In genomic region chr2:196902828-196903227, GRCh38 we compare ENCODE assay signal across 33 cellular contexts. TPM values are rescaled to one million over a fixed set of nuclear protein-coding genes. Genes with fewer than 3 reads are reported as not detected.
A peak's percentile ranks its signal among the peaks of the same experiment; 100 is the strongest.
DNase-seq lines count a peak whose midpoint lies in the region; ATAC-seq, FAIRE-seq and TF ChIP-seq lines count a peak whose summit lies in the region.
"Had no signal": no experiment of that assay in that cellular context is flagged by ENCODE, and none has a peak within 500 bp of the region (broad histone marks: within the 10 kb centered on the region; RNA-seq: fewer than 3 reads in every experiment).

No MANE protein-coding gene starts in this region.

- H3K36me3 Mint-ChIP-seq in activated CD4-positive, alpha-beta memory T cell treated with anti-CD3 and anti-CD28 coated beads for 36 hours: peaks cover 26% of the 10 kb centered on the region
- H3K36me3 Mint-ChIP-seq in activated CD8-positive, alpha-beta memory T cell treated with anti-CD3 and anti-CD28 coated beads, Interleukin-2, amount 10 ng/mL, durations not matched to agents 7 days and 5 days: peaks cover 47% of the 10 kb centered on the region

- no peak overlapping the region for H2BK15ac ChIP-seq in IMR-90 (ENCODE audit: low read depth, low read length)

- DNase-seq in AG10803 (ENCODE audit: low read depth): peak; percentile 1
- peak; percentile 49 for DNase-seq in IMR-90
- peak; percentile 20 for DNase-seq in choroid plexus epithelial cell (ENCODE audit: low read depth)
- DNase-seq in activated CD4-positive, alpha-beta memory T cell treated with anti-CD3 and anti-CD28 coated beads for 36 hours: no peak
- no peak for DNase-seq in activated CD8-positive, alpha-beta memory T cell treated with anti-CD3 and anti-CD28 coated beads, Interleukin-2, amount 10 ng/mL, durations not matched to agents 7 days and 5 days
- no peak for DNase-seq in NOMO-1 treated with dmso at 0.1 percent for 144 hours (lab: John Stamatoyannopoulos, UW; ENCODE audit: unreplicated experiment)
- DNase-seq: activated CD4-positive, alpha-beta T cell treated with anti-CD3 and anti-CD28 coated beads, Interleukin-2, amount 50 U/mL, for 4 hours; activated naive CD4-positive, alpha-beta T cell treated with anti-CD3 and anti-CD28 coated beads for 36 hours; adrenal gland; body of pancreas; cerebellar nuclear complex; DMS 273 treated with DMSO at 0.1 percent for 48 hours; islet precursor cell; KBM-7; left ventricle myocardium superior; mesendoderm; MM.1S; NCI-H1930; NCI-H2171 treated with DMSO at 0.1 percent for 48 hours; NCI-H510A treated with DMSO at 0.1 percent for 48 hours; stimulated activated CD4-positive, alpha-beta T cell treated with anti-CD3 and anti-CD28 coated beads, Interleukin-1b, Interleukin-23, amount 100 ng/mL, for 48 hours; stimulated activated naive CD4-positive, alpha-beta T cell treated with Interleukin-2 at 50 U/mL for 16 hours; T-helper 17 cell; upper lobe of right lung had no signal

- H3K4me3 Mint-ChIP-seq in activated CD4-positive, alpha-beta memory T cell treated with anti-CD3 and anti-CD28 coated beads for 36 hours: no peak overlapping the region
- no peak overlapping the region for H3K4me3 Mint-ChIP-seq in activated CD8-positive, alpha-beta memory T cell treated with anti-CD3 and anti-CD28 coated beads, Interleukin-2, amount 10 ng/mL, durations not matched to agents 7 days and 5 days
- H3K4me3 Mint-ChIP-seq: activated naive CD4-positive, alpha-beta T cell treated with anti-CD3 and anti-CD28 coated beads for 36 hours; activated T-helper 1 cell treated with anti-CD3 and anti-CD28 coated beads, Interleukin-12 subunit alpha, Interleukin-12 subunit beta, Interleukin-2, Interleukin-4 antibody, amounts not matched to agents 30 ng/mL and 10 ng/mL and 1 ng/mL, durations not matched to agents 14 hours and 24 hours and 36 hours; neural crest cell; T-helper 17 cell had no signal

- H4K91ac ChIP-seq in IMR-90 (ENCODE audit: insufficient read depth, low read depth, low read length): no peak overlapping the region

- no peak overlapping the region for H3K4me3 ChIP-seq in AG10803 (ENCODE audit: low read length)
- no peak overlapping the region for H3K4me3 ChIP-seq in IMR-90 (ENCODE audit: insufficient read depth, low read depth, low read length)
- no peak overlapping the region for H3K4me3 ChIP-seq in choroid plexus epithelial cell (ENCODE audit: low read depth, low read length)
- H3K4me3 ChIP-seq: adrenal gland, body of pancreas, right atrium auricular region, SK-N-MC, suprapubic skin, upper lobe of right lung had no signal

- no peaks in the 10 kb centered on the region for H3K9me3 ChIP-seq in IMR-90 (ENCODE audit: control insufficient read depth, insufficient read depth, low read length)
- H3K9me3 ChIP-seq: adrenal gland, body of pancreas, right atrium auricular region, suprapubic skin, upper lobe of right lung had no signal

- TF ChIP-seq CTCF in AG10803 (conservative IDR thresholded peaks at IDR 0.05; ENCODE audit: low read length) (no peak), IMR-90 (conservative IDR thresholded peaks at IDR 0.05; ENCODE audit: low read depth, low read length) (no peak), choroid plexus epithelial cell (conservative IDR thresholded peaks at IDR 0.05; ENCODE audit: low read depth, low read length) (no peak)

- H3K79me1 ChIP-seq in IMR-90 (ENCODE audit: low read depth in 1 of 2, low read length in 2 of 2): no peaks in the 10 kb centered on the region

- no peak overlapping the region for H3K4me2 ChIP-seq in IMR-90 (ENCODE audit: low read depth, low read length)

- no peak overlapping the region for H2BK120ac ChIP-seq in IMR-90 (ENCODE audit: low read depth, low read length)

- intact Hi-C loops in IMR-90 (cut with micrococcal nuclease): no loop called here
- intact Hi-C loops in activated CD4-positive, alpha-beta memory T cell treated with anti-CD3 and anti-CD28 coated beads for 36 hours (cut with micrococcal nuclease): no loop called here

- no peak overlapping the region for H4K8ac ChIP-seq in IMR-90 (ENCODE audit: low read depth in 2 of 2, low read length in 2 of 2)

- no peak overlapping the region for H2BK5ac ChIP-seq in IMR-90 (ENCODE audit: low read depth, low read length, poor library complexity, severe bottlenecking)

- H3K23ac ChIP-seq in IMR-90 (ENCODE audit: low read depth, low read length): no peak overlapping the region

- H2AFZ ChIP-seq in IMR-90 (replicated peaks; ENCODE audit: low read length, poor library complexity): no peak overlapping the region
- H2AFZ ChIP-seq: parathyroid adenoma had no signal

- H4K20me1 ChIP-seq in IMR-90 (ENCODE audit: insufficient read depth, low read length): no peaks in the 10 kb centered on the region

- H3K4me1 ChIP-seq in IMR-90 (ENCODE audit: control insufficient read depth, insufficient read depth, low read length): no peaks in the 10 kb centered on the region
- H3K4me1 ChIP-seq: adrenal gland, body of pancreas, parathyroid adenoma, right atrium auricular region, suprapubic skin, upper lobe of right lung had no signal

- in situ Hi-C loops in IMR-90 (cut with MboI; ENCODE audit: low sequenced_read_pairs): no loop called here

- no peak overlapping the region for H3K27ac ChIP-seq in IMR-90 (ENCODE audit: insufficient read depth, low read length)
- H3K27ac ChIP-seq: adrenal gland, body of pancreas, parathyroid adenoma, right atrium auricular region, SK-N-MC, suprapubic skin, upper lobe of right lung had no signal

- no peak overlapping the region for H3K56ac ChIP-seq in IMR-90 (ENCODE audit: extremely low read depth, insufficient read depth, low read length)

- H3K14ac ChIP-seq in IMR-90 (replicated peaks; ENCODE audit: low read depth, low read length): no peak overlapping the region

- H2AK9ac ChIP-seq in IMR-90 (replicated peaks; ENCODE audit: low read depth, low read length, poor library complexity): no peak overlapping the region

- POLR2A ChIA-PET in IMR-90 (lab: Charles Lee; ENCODE audit: unreplicated experiment): no interaction called here
- POLR2A ChIA-PET in activated CD4-positive, alpha-beta memory T cell treated with anti-CD3 and anti-CD28 coated beads for 36 hours (lab: Charles Lee): no interaction called here

- peak; percentile 75 for FAIRE-seq in islet of Langerhans (lab: Jason Lieb, UNC)
- FAIRE-seq: GM12892 had no signal

- no peak overlapping the region for H4K5ac ChIP-seq in IMR-90 (ENCODE audit: low read depth, low read length)

- no peak overlapping the region for H2AK5ac ChIP-seq in IMR-90 (ENCODE audit: low read depth, low read length)

- peak; percentile 72 for ATAC-seq in IMR-90 (ENCODE audit: low read depth)
- ATAC-seq in activated CD8-positive, alpha-beta memory T cell treated with anti-CD3 and anti-CD28 coated beads, Interleukin-2, amount 10 ng/mL, durations not matched to agents 7 days and 5 days: no peak
- ATAC-seq in GM21619 (IDR thresholded peaks at IDR 0.05; ENCODE audit: unreplicated experiment): no peak
- ATAC-seq: body of pancreas, left ventricle myocardium superior, T-helper 17 cell, upper lobe of right lung had no signal

- BruUV-seq in IMR-90 (replicated peaks; lab: Mats Ljungman, UMichigan): no TSS peak

- peaks cover 2% of the 10 kb centered on the region; the same call in 1 of the 2 replicates for H3K36me3 ChIP-seq in IMR-90 (ENCODE audit: control insufficient read depth, insufficient read depth, low read length)
- H3K36me3 ChIP-seq: adrenal gland, upper lobe of right lung had no signal

- H3K27ac Mint-ChIP-seq in activated CD4-positive, alpha-beta memory T cell treated with anti-CD3 and anti-CD28 coated beads for 36 hours: no peak overlapping the region
- no peak overlapping the region for H3K27ac Mint-ChIP-seq in activated CD8-positive, alpha-beta memory T cell treated with anti-CD3 and anti-CD28 coated beads, Interleukin-2, amount 10 ng/mL, durations not matched to agents 7 days and 5 days
- H3K27ac Mint-ChIP-seq: activated naive CD4-positive, alpha-beta T cell treated with anti-CD3 and anti-CD28 coated beads for 36 hours had no signal

- no peak overlapping the region for H3K9ac ChIP-seq in IMR-90 (ENCODE audit: low read depth, low read length)
- H3K9ac ChIP-seq: parathyroid adenoma had no signal

- H3K4me1 Mint-ChIP-seq in activated CD4-positive, alpha-beta memory T cell treated with anti-CD3 and anti-CD28 coated beads for 36 hours (ENCODE audit: low read depth): no peaks in the 10 kb centered on the region
- peaks cover 2% of the 10 kb centered on the region for H3K4me1 Mint-ChIP-seq in activated CD8-positive, alpha-beta memory T cell treated with anti-CD3 and anti-CD28 coated beads, Interleukin-2, amount 10 ng/mL, durations not matched to agents 7 days and 5 days
- H3K4me1 Mint-ChIP-seq: T-helper 17 cell had no signal

- no peaks in the 10 kb centered on the region for H3K9me3 Mint-ChIP-seq in activated CD4-positive, alpha-beta memory T cell treated with anti-CD3 and anti-CD28 coated beads for 36 hours
- H3K9me3 Mint-ChIP-seq in activated CD8-positive, alpha-beta memory T cell treated with anti-CD3 and anti-CD28 coated beads, Interleukin-2, amount 10 ng/mL, durations not matched to agents 7 days and 5 days (ENCODE audit: low read depth): no peaks in the 10 kb centered on the region
- H3K9me3 Mint-ChIP-seq: activated naive CD4-positive, alpha-beta T cell treated with anti-CD3 and anti-CD28 coated beads for 36 hours; activated T-helper 1 cell treated with anti-CD3 and anti-CD28 coated beads, Interleukin-12 subunit alpha, Interleukin-12 subunit beta, Interleukin-2, Interleukin-4 antibody, amounts not matched to agents 30 ng/mL and 10 ng/mL and 1 ng/mL, durations not matched to agents 14 hours and 24 hours and 36 hours; neural crest cell had no signal

- no peak overlapping the region for H3K4ac ChIP-seq in IMR-90 (ENCODE audit: low read depth, low read length)

- H3K18ac ChIP-seq in IMR-90 (ENCODE audit: low read depth, low read length): no peak overlapping the region

- CTCF ChIA-PET in IMR-90 (lab: Yijun Ruan, JAX): interaction anchor here (0.6 to 0.9 kb wide), 3 partner anchors 14 to 463 kb away, joined by 3 to 4 read pairs (median 3); no protein-coding TSS in a partner anchor
- CTCF ChIA-PET in activated CD4-positive, alpha-beta memory T cell treated with anti-CD3 and anti-CD28 coated beads for 36 hours (lab: Charles Lee): interaction anchor here (1.8 kb wide), 1 partner anchor 152 kb away, joined by 3 read pairs; no protein-coding TSS in a partner anchor
- CTCF ChIA-PET in activated CD8-positive, alpha-beta memory T cell treated with anti-CD3 and anti-CD28 coated beads, Interleukin-2, amount 10 ng/mL, durations not matched to agents 7 days and 5 days (lab: Charles Lee): interaction anchor here (0.7 kb wide), 1 partner anchor 581 kb away, joined by 3 read pairs; no protein-coding TSS in a partner anchor

- H3K9me1 ChIP-seq in IMR-90 (ENCODE audit: insufficient read depth, low read length): no peaks in the 10 kb centered on the region

- dilution Hi-C loops in IMR-90 (cut with HindIII; ENCODE audit: low sequenced_read_pairs, unreplicated experiment): no loop called here

- H3K27me3 Mint-ChIP-seq in activated CD4-positive, alpha-beta memory T cell treated with anti-CD3 and anti-CD28 coated beads for 36 hours: no peaks in the 10 kb centered on the region
- H3K27me3 Mint-ChIP-seq in activated CD8-positive, alpha-beta memory T cell treated with anti-CD3 and anti-CD28 coated beads, Interleukin-2, amount 10 ng/mL, durations not matched to agents 7 days and 5 days: no peaks in the 10 kb centered on the region
- H3K27me3 Mint-ChIP-seq: T-helper 17 cell had no signal

- H3K27me3 ChIP-seq in IMR-90 (ENCODE audit: control insufficient read depth, insufficient read depth, low read length): no peaks in the 10 kb centered on the region
- H3K27me3 ChIP-seq: adrenal gland, body of pancreas, right atrium auricular region, suprapubic skin, upper lobe of right lung had no signal

- no peak overlapping the region for H2BK20ac ChIP-seq in IMR-90 (ENCODE audit: low read depth, low read length)

- no peak for TF ChIP-seq POLR2A in IMR-90 (IDR thresholded peaks at IDR 0.05; ENCODE audit: low read depth, low read length)

- WGBS in IMR-90 (ENCODE audit: extremely low coverage in 2 of 2, insufficient read length in 1 of 2), 2 experiments: no CpG with 5 or more reads among the region's 3 CpGs

- no peak for TF ChIP-seq RAD21 in IMR-90 (IDR thresholded peaks at IDR 0.05; ENCODE audit: low read length)

RNA-seq across cellular contexts. Expression of gene PGAP1, which starts 23.7 kb away (rescaled TPM):
- 5.7 and 6.7 TPM in 2 replicates for total RNA-seq in IMR-90 (2012; rRNA removed)
- 1.2 and 1.9 TPM in 2 replicates for polyA plus RNA-seq in IMR-90 (2012; rRNA removed)
- polyA plus RNA-seq in IMR-90 (2012; cell fraction: cytosol; rRNA removed): 0.42 and 0.60 TPM in 2 replicates
- 0.95 and 5.9 TPM in 2 replicates for polyA plus RNA-seq in IMR-90 (2012; cell fraction: nucleus; rRNA removed; ENCODE audit: low replicate concordance)
- total RNA-seq in activated CD4-positive, alpha-beta memory T cell treated with anti-CD3 and anti-CD28 coated beads for 36 hours: 10 to 100 TPM; 24.5 to 25.5 TPM
- total RNA-seq in activated CD8-positive, alpha-beta memory T cell treated with anti-CD3 and anti-CD28 coated beads, Interleukin-2, amount 10 ng/mL, durations not matched to agents 7 days and 5 days: 10 to 100 TPM; 20.3 to 60.0 TPM

Comparison
In these comparisons a context has a peak if more than half of its experiments do, and no peak if none do; other contexts are left out.
1. DNase-seq: peak in AG10803 (single experiment), IMR-90 (single experiment) and choroid plexus epithelial cell (single experiment); none in activated CD4-positive, alpha-beta memory T cell treated with anti-CD3 and anti-CD28 coated beads for 36 hours (single experiment), activated CD8-positive, alpha-beta memory T cell treated with anti-CD3 and anti-CD28 coated beads, Interleukin-2, amount 10 ng/mL, durations not matched to agents 7 days and 5 days (single experiment) and NOMO-1 treated with dmso at 0.1 percent for 144 hours (single experiment).